1 cellular context compared by ENCODE assay signal in genomic region chr11:77865805-77866204, GRCh38.
TF ChIP-seq lines count a peak whose summit lies in the region.

No MANE protein-coding gene starts in this region.

TF ChIP-seq in HEK293, 187 proteins besides CTCF, POLR2A, EP300 and RAD21 (continued from another document):
- TF ChIP-seq ZNF660 (tag by site-specific recombination; IDR thresholded peaks at IDR 0.05) (0 out of 2 replicates have a peak, but pooled peaks have one; percentile 29), ZNF600 (tag by site-specific recombination; IDR thresholded peaks at IDR 0.05) (no peak)
